ENCODE assay signal across 18 cellular contexts in the genomic region with DNA sequence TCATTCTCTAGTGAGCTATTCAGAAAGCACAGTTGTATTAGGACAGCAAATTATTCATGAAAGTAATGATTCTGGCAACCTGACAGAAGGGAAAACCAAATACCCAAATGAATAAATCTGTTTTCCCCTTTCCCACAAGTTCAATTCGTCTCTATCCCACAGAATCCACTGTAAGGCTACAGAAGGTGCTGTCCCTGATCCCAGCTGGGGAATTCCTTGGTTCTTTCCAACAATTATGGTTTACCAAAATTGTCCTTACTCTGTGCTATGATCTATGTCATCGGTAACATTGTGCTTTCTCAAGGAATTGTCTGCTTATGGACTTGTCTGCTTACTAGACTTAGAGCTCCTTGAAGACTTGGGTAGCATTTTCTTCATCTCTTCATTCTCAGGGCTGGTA.
DNase-seq lines count a peak whose midpoint lies in the region; ATAC-seq lines count a peak whose summit lies in the region.
"Had no signal": no experiment of that assay in that cellular context is flagged by ENCODE, and none has a peak within 500 bp of the region (broad histone marks: within the 10 kb centered on the region; RNA-seq: fewer than 3 reads in every experiment).

No MANE protein-coding gene starts in this region.

- no peaks in the 10 kb centered on the region for H3K36me3 Mint-ChIP-seq in stimulated activated naive CD8-positive, alpha-beta T cell treated with anti-CD3 and anti-CD28 coated beads, Interleukin-15, Interleukin-2, amounts not matched to agents 100 ng/mL and 50 ng/mL, for 24 hours (ENCODE audit: low read depth)
- no peaks in the 10 kb centered on the region for H3K36me3 Mint-ChIP-seq in activated naive CD8-positive, alpha-beta T cell treated with anti-CD3 and anti-CD28 coated beads, Interleukin-2, amount 50 U/mL, for 24 hours (ENCODE audit: low read depth)
- no peaks in the 10 kb centered on the region for H3K36me3 Mint-ChIP-seq in stimulated activated memory B cell treated with anti-CD40 and anti-IgM and Interleukin-4, amounts not matched to agents 10 μg/mL and 1 μg/mL and 100 μg/mL, for 72 hours
- H3K36me3 Mint-ChIP-seq: CD8-positive, alpha-beta memory T cell had no signal

- no peaks in the 10 kb centered on the region for H3K9me3 Mint-ChIP-seq in stimulated activated naive CD8-positive, alpha-beta T cell treated with anti-CD3 and anti-CD28 coated beads, Interleukin-15, Interleukin-2, amounts not matched to agents 100 ng/mL and 50 ng/mL, for 24 hours
- no peaks in the 10 kb centered on the region for H3K9me3 Mint-ChIP-seq in activated naive CD8-positive, alpha-beta T cell treated with anti-CD3 and anti-CD28 coated beads, Interleukin-2, amount 50 U/mL, for 24 hours
- H3K9me3 Mint-ChIP-seq in stimulated activated memory B cell treated with anti-CD40 and anti-IgM and Interleukin-4, amounts not matched to agents 10 μg/mL and 1 μg/mL and 100 μg/mL, for 72 hours: no peaks in the 10 kb centered on the region
- H3K9me3 Mint-ChIP-seq: CD8-positive, alpha-beta memory T cell had no signal

- no peak for ATAC-seq in stimulated activated naive CD8-positive, alpha-beta T cell treated with anti-CD3 and anti-CD28 coated beads, Interleukin-15, Interleukin-2, amounts not matched to agents 100 U/mL and 50 U/mL, for 24 hours
- ATAC-seq in activated naive CD8-positive, alpha-beta T cell treated with anti-CD3 and anti-CD28 coated beads, Interleukin-2, amount 50 U/mL, for 24 hours: no peak
- ATAC-seq in stimulated activated memory B cell treated with anti-CD40 and anti-IgM and Interleukin-4, amounts not matched to agents 10 μg/mL and 1 μg/mL and 100 μg/mL, for 72 hours: no peak
- ATAC-seq: GM12878 had no signal

- in situ Hi-C loops in KBM-7 (cut with MboI; ENCODE audit: low pct_unique_long_range_greater_than_20kb, low sequenced_read_pairs): loop anchor here (25.0 kb wide), 1 partner anchor 649 kb away; no protein-coding TSS in a partner anchor

- no peak for DNase-seq in stimulated activated naive CD8-positive, alpha-beta T cell treated with anti-CD3 and anti-CD28 coated beads, Interleukin-15, Interleukin-2, amounts not matched to agents 100 U/mL and 50 U/mL, for 24 hours
- no peak for DNase-seq in activated naive CD8-positive, alpha-beta T cell treated with anti-CD3 and anti-CD28 coated beads, Interleukin-2, amount 50 U/mL, for 24 hours
- no peak for DNase-seq in islet precursor cell
- DNase-seq in KBM-7: no peak
- DNase-seq in GOT3 (lab: John Stamatoyannopoulos, UW): no peak
- no peak for DNase-seq in stimulated activated CD4-positive, alpha-beta T cell treated with anti-CD3 and anti-CD28 coated beads, Interleukin-2, amount 100 ng/mL, for 24 hours
- DNase-seq: CD4-positive, CD25-positive, alpha-beta regulatory T cell; CD8-positive, alpha-beta memory T cell; DMS 273 treated with DMSO at 0.1 percent for 48 hours; DMS79; EL; GDM1; H7; HCEC 1CT had no signal

- no peak overlapping the region for H3K4me3 Mint-ChIP-seq in stimulated activated naive CD8-positive, alpha-beta T cell treated with anti-CD3 and anti-CD28 coated beads, Interleukin-15, Interleukin-2, amounts not matched to agents 100 ng/mL and 50 ng/mL, for 24 hours
- H3K4me3 Mint-ChIP-seq in activated naive CD8-positive, alpha-beta T cell treated with anti-CD3 and anti-CD28 coated beads, Interleukin-2, amount 50 U/mL, for 24 hours: no peak overlapping the region
- H3K4me3 Mint-ChIP-seq in stimulated activated memory B cell treated with anti-CD40 and anti-IgM and Interleukin-4, amounts not matched to agents 10 μg/mL and 1 μg/mL and 100 μg/mL, for 72 hours: no peak overlapping the region
- H3K4me3 Mint-ChIP-seq: B cell; CD4-positive, CD25-positive, alpha-beta regulatory T cell; CD8-positive, alpha-beta memory T cell had no signal

- peak overlapping the region; percentile 59 for H3K27ac Mint-ChIP-seq in stimulated activated naive CD8-positive, alpha-beta T cell treated with anti-CD3 and anti-CD28 coated beads, Interleukin-15, Interleukin-2, amounts not matched to agents 100 ng/mL and 50 ng/mL, for 24 hours
- H3K27ac Mint-ChIP-seq in activated naive CD8-positive, alpha-beta T cell treated with anti-CD3 and anti-CD28 coated beads, Interleukin-2, amount 50 U/mL, for 24 hours: peak overlapping the region; percentile 92
- H3K27ac Mint-ChIP-seq in stimulated activated memory B cell treated with anti-CD40 and anti-IgM and Interleukin-4, amounts not matched to agents 10 μg/mL and 1 μg/mL and 100 μg/mL, for 72 hours: peak overlapping the region; percentile 36
- H3K27ac Mint-ChIP-seq: CD8-positive, alpha-beta memory T cell had no signal

- peaks cover 70% of the 10 kb centered on the region for H3K4me1 Mint-ChIP-seq in stimulated activated naive CD8-positive, alpha-beta T cell treated with anti-CD3 and anti-CD28 coated beads, Interleukin-15, Interleukin-2, amounts not matched to agents 100 ng/mL and 50 ng/mL, for 24 hours (ENCODE audit: low read depth)
- peaks cover 69% of the 10 kb centered on the region for H3K4me1 Mint-ChIP-seq in activated naive CD8-positive, alpha-beta T cell treated with anti-CD3 and anti-CD28 coated beads, Interleukin-2, amount 50 U/mL, for 24 hours
- peaks cover 41% of the 10 kb centered on the region for H3K4me1 Mint-ChIP-seq in stimulated activated memory B cell treated with anti-CD40 and anti-IgM and Interleukin-4, amounts not matched to agents 10 μg/mL and 1 μg/mL and 100 μg/mL, for 72 hours

- peaks cover 4% of the 10 kb centered on the region for H3K27me3 Mint-ChIP-seq in stimulated activated naive CD8-positive, alpha-beta T cell treated with anti-CD3 and anti-CD28 coated beads, Interleukin-15, Interleukin-2, amounts not matched to agents 100 ng/mL and 50 ng/mL, for 24 hours
- peaks cover 7% of the 10 kb centered on the region for H3K27me3 Mint-ChIP-seq in activated naive CD8-positive, alpha-beta T cell treated with anti-CD3 and anti-CD28 coated beads, Interleukin-2, amount 50 U/mL, for 24 hours
- no peaks in the 10 kb centered on the region for H3K27me3 Mint-ChIP-seq in stimulated activated memory B cell treated with anti-CD40 and anti-IgM and Interleukin-4, amounts not matched to agents 10 μg/mL and 1 μg/mL and 100 μg/mL, for 72 hours

Comparison
In these comparisons a context has a peak if more than half of its experiments do, and no peak if none do; other contexts are left out.
1. H3K27ac Mint-ChIP-seq: peak in every context shown above with its lines; median percentile 92 in activated naive CD8-positive, alpha-beta T cell treated with anti-CD3 and anti-CD28 coated beads, Interleukin-2, amount 50 U/mL, for 24 hours; 59 in stimulated activated naive CD8-positive, alpha-beta T cell treated with anti-CD3 and anti-CD28 coated beads, Interleukin-15, Interleukin-2, amounts not matched to agents 100 ng/mL and 50 ng/mL, for 24 hours; 36 in stimulated activated memory B cell treated with anti-CD40 and anti-IgM and Interleukin-4, amounts not matched to agents 10 μg/mL and 1 μg/mL and 100 μg/mL, for 72 hours.